ENCODE assay signal across 17 cellular contexts in genomic region chr15:39792025-39792893, GRCh38. TPM values are rescaled to one million over a fixed set of nuclear protein-coding genes. Genes with fewer than 3 reads are reported as not detected.
DNase-seq lines count a peak whose midpoint lies in the region; ATAC-seq and TF ChIP-seq lines count a peak whose summit lies in the region.
"Had no signal": no experiment of that assay in that cellular context is flagged by ENCODE, and none has a peak within 500 bp of the region (broad histone marks: within the 10 kb centered on the region; RNA-seq: fewer than 3 reads in every experiment).

No MANE protein-coding gene starts in this region.

- peak; percentile 91 for ATAC-seq in PC-3

- intact Hi-C loops in PC-3 (cut with micrococcal nuclease): no loop called here

- H3K9me3 ChIP-seq in BLaER1 treated with 17β-estradiol and CSF1 and Interleukin-3, amounts not matched to agents 10 nM and 100 nM (replicated peaks in 1 of 11): no peaks in the 10 kb centered on the region
- H3K9me3 ChIP-seq in PC-3 (ENCODE audit: low read length) (no peaks in the 10 kb centered on the region), osteoblast (ENCODE audit: low read depth, low read length) (no peaks in the 10 kb centered on the region)
- H3K9me3 ChIP-seq: HAP-1 had no signal

- no peaks in the 10 kb centered on the region for H3K79me2 ChIP-seq in PC-3 (ENCODE audit: low read length)
- H3K79me2 ChIP-seq in osteoblast (ENCODE audit: insufficient read depth, low read length): no peaks in the 10 kb centered on the region

- H3K9me2 ChIP-seq in PC-3 (replicated peaks; ENCODE audit: low read length): no peaks in the 10 kb centered on the region

- H3K4me2 ChIP-seq in BLaER1 treated with 17β-estradiol and CSF1 and Interleukin-3, amounts not matched to agents 10 nM and 100 nM: peak overlapping the region in 9 of 11 experiments; percentile 12 to 48 (median 38); a peak in 14 of 22 replicates
- H3K4me2 ChIP-seq in PC-3 (ENCODE audit: low read length): peak overlapping the region; percentile 55
- H3K4me2 ChIP-seq in osteoblast (ENCODE audit: insufficient read depth, low read length): peak overlapping the region; percentile 23

- peaks cover 0 to 5% (median 0%) of the 10 kb centered on the region in 11 experiments; a peak in 1 of 22 replicates for H3K36me3 ChIP-seq in BLaER1 treated with 17β-estradiol and CSF1 and Interleukin-3, amounts not matched to agents 10 nM and 100 nM
- H3K36me3 ChIP-seq in PC-3 (ENCODE audit: low read depth, low read length) (no peaks in the 10 kb centered on the region), osteoblast (ENCODE audit: insufficient read depth, low read length) (peaks cover 4% of the 10 kb centered on the region)
- H3K36me3 ChIP-seq: HAP-1 had no signal

- POLR2A ChIA-PET in PC-3 (lab: Charles Lee; ENCODE audit: unreplicated experiment): no interaction called here

- DNase-seq in PC-3 (peak; percentile 57), fibroblast of peridontal ligament (ENCODE audit: extremely low read depth) (peak; percentile 34), osteoblast (ENCODE audit: insufficient read length, low spot score, missing footprints) (peak; percentile 74), GM13976 (ENCODE audit: low spot score) (no peak), islet precursor cell (no peak), NCI-H446 (lab: John Stamatoyannopoulos, UW) (no peak)
- DNase-seq: AML-193; CD4-positive, CD25-positive, alpha-beta regulatory T cell; DMS53; Kasumi-1; MV-4-11; NCI-H1417; NCI-H187 treated with DMSO at 0.1 percent for 48 hours; NCI-H345; NCI-H69 had no signal

- in situ Hi-C loops in GM13976 (cut with MboI; ENCODE audit: low sequenced_read_pairs, unreplicated experiment): loop anchor here (25.0 kb wide), 1 partner anchor 470 kb away; no protein-coding TSS in a partner anchor

- H2AFZ ChIP-seq in PC-3 (ENCODE audit: low read length) (0 out of 2 replicates have a peak overlapping the region, but pooled peaks have one; percentile 23), osteoblast (ENCODE audit: low read length) (no peak overlapping the region)

- peak overlapping the region in 5 of 11 experiments; percentile 8 to 58 (median 13); a peak in 4 of 22 replicates for H3K27ac ChIP-seq in BLaER1 treated with 17β-estradiol and CSF1 and Interleukin-3, amounts not matched to agents 10 nM and 100 nM
- H3K27ac ChIP-seq in PC-3 (ENCODE audit: low read length) (no peak overlapping the region), osteoblast (ENCODE audit: low read depth, low read length) (peak overlapping the region; percentile 24)

- no peaks in the 10 kb centered on the region for H3K27me3 ChIP-seq in BLaER1 treated with 17β-estradiol and CSF1 and Interleukin-3, amounts not matched to agents 10 nM and 100 nM
- no peaks in the 10 kb centered on the region for H3K27me3 ChIP-seq in PC-3 (ENCODE audit: low read length)
- no peaks in the 10 kb centered on the region for H3K27me3 ChIP-seq in osteoblast (ENCODE audit: insufficient read depth, low read length)

- no peaks in the 10 kb centered on the region for H3F3A ChIP-seq in PC-3 (ENCODE audit: low read length, unreplicated experiment)

- H3K9ac ChIP-seq in BLaER1 treated with 17β-estradiol and CSF1 and Interleukin-3, amounts not matched to agents 10 nM and 100 nM: no peak overlapping the region
- no peak overlapping the region for H3K9ac ChIP-seq in PC-3 (ENCODE audit: low read length)

- BruUV-seq in PC-3 (replicated peaks; lab: Mats Ljungman, UMichigan): no TSS peak

- no peak for TF ChIP-seq CTCF in PC-3 (conservative IDR thresholded peaks at IDR 0.05; ENCODE audit: low read depth, low read length)
- TF ChIP-seq CTCF in osteoblast (IDR thresholded peaks at IDR 0.05; ENCODE audit: extremely low read depth, low read depth, low read length): no peak
- TF ChIP-seq CTCF in GM13976 (IDR thresholded peaks at IDR 0.05; ENCODE audit: borderline replicate concordance, control extremely low read depth, extremely low read depth, insufficient read depth, missing control alignments): no peak

- no peak overlapping the region for H3K4me3 ChIP-seq in BLaER1 treated with 17β-estradiol and CSF1 and Interleukin-3, amounts not matched to agents 10 nM and 100 nM
- H3K4me3 ChIP-seq in PC-3 (ENCODE audit: low read length) (no peak overlapping the region), osteoblast (ENCODE audit: insufficient read depth, low read length) (no peak overlapping the region)
- H3K4me3 ChIP-seq: HAP-1 had no signal

- H3K4me1 ChIP-seq in BLaER1 treated with 17β-estradiol and CSF1 and Interleukin-3, amounts not matched to agents 10 nM and 100 nM: peaks cover 18 to 44% (median 37%) of the 10 kb centered on the region in 10 experiments; a peak in 19 of 20 replicates
- H3K4me1 ChIP-seq in PC-3 (ENCODE audit: insufficient read depth, low read length) (peaks cover 21% of the 10 kb centered on the region), osteoblast (ENCODE audit: insufficient read depth, low read length) (peaks cover 40% of the 10 kb centered on the region)
- H3K4me1 ChIP-seq: HAP-1 had no signal

- CTCF ChIA-PET in PC-3 (lab: Charles Lee): no interaction called here

- H4K20me1 ChIP-seq in BLaER1 treated with 17β-estradiol and CSF1 and Interleukin-3, amounts not matched to agents 10 nM and 100 nM: no peaks in the 10 kb centered on the region; a peak in 1 of 22 replicates
- no peaks in the 10 kb centered on the region for H4K20me1 ChIP-seq in PC-3 (ENCODE audit: low read length)
- H4K20me1 ChIP-seq in osteoblast (ENCODE audit: insufficient read depth, low read length): no peaks in the 10 kb centered on the region

RNA-seq across cellular contexts. Expression of gene FSIP1, which starts 9.6 kb away (rescaled TPM):
- total RNA-seq in PC-3 (2014; rRNA removed): 0.07 and 0.81 TPM in 2 replicates
- 2.1 and 3.6 TPM in 2 replicates for total RNA-seq in osteoblast

Comparison
In these comparisons a context has a peak if more than half of its experiments do, and no peak if none do; other contexts are left out.
1. DNase-seq: peak in PC-3 (single experiment), fibroblast of peridontal ligament (single experiment) and osteoblast (single experiment); none in GM13976 (single experiment), islet precursor cell (single experiment) and NCI-H446 (0 of 2).
2. Peak in every context shown above with its lines, with median percentiles within 50 percentile points of each other: H3K4me2 ChIP-seq.